In genomic region chr2:209472386-209472832, GRCh38 we compare ENCODE assay signal across 1 cellular context.
A peak's percentile ranks its signal among the peaks of the same experiment; 100 is the strongest.
TF ChIP-seq lines count a peak whose summit lies in the region.

No MANE protein-coding gene starts in this region.

TF ChIP-seq in A549, 52 proteins besides CTCF, POLR2A, EP300 and RAD21:
- TF ChIP-seq JUNB (IDR thresholded peaks at IDR 0.05) (peak; percentile 61; the same call in 1 of the 2 replicates), HOXB13 (CRISPR knock-in tag; IDR thresholded peaks at IDR 0.05; ENCODE audit: low read depth) (0 out of 2 replicates have a peak, but pooled peaks have one; percentile 27), MAFK (IDR thresholded peaks at IDR 0.05; ENCODE audit: partially characterized antibody) (peak; percentile 99), CEBPB (IDR thresholded peaks at IDR 0.05) (peak; percentile 79; a peak in 3 of 4 replicates), EHMT2 (IDR thresholded peaks at IDR 0.05; ENCODE audit: low read depth) (no peak), HOXA7 (CRISPR knock-in tag; IDR thresholded peaks at IDR 0.05) (no peak; the same call in 1 of the 2 replicates), FOSL2 (IDR thresholded peaks at IDR 0.05) (no peak), FOSL2 (CRISPR knock-in tag; IDR thresholded peaks at IDR 0.05) (peak; percentile 54), MAX (IDR thresholded peaks at IDR 0.05) (no peak), HES2 (IDR thresholded peaks at IDR 0.05) (peak; percentile 36; the same call in 1 of the 2 replicates), TP53 (CRISPR knock-in tag; IDR thresholded peaks at IDR 0.05) (no peak), NFE2L2 (conservative IDR thresholded peaks at IDR 0.05; ENCODE audit: low read length) (peak; percentile 97)
